Comparison of ENCODE assay signal across 16 cellular contexts in genomic region chr3:154552338-154552737, GRCh38.
DNase-seq lines count a peak whose midpoint lies in the region; ATAC-seq and TF ChIP-seq lines count a peak whose summit lies in the region.
"Had no signal": no experiment of that assay in that cellular context is flagged by ENCODE, and none has a peak within 500 bp of the region (broad histone marks: within the 10 kb centered on the region; RNA-seq: fewer than 3 reads in every experiment).

No MANE protein-coding gene starts in this region.

- BruUV-seq in HCT116 (replicated peaks; lab: Mats Ljungman, UMichigan) (no TSS peak), PC-9 (replicated peaks; lab: Mats Ljungman, UMichigan) (no TSS peak)

- H3K36me3 ChIP-seq in DOHH2 (ENCODE audit: control insufficient read depth, low read length) (no peaks in the 10 kb centered on the region), HCT116 (ENCODE audit: control insufficient read depth in 1 of 2, insufficient read depth in 2 of 2, low read length in 2 of 2) (no peaks in the 10 kb centered on the region), OCI-LY3 (replicated peaks; ENCODE audit: low read depth, low read length) (no peaks in the 10 kb centered on the region), transverse colon (no peaks in the 10 kb centered on the region), PC-9 (ENCODE audit: low read depth) (no peaks in the 10 kb centered on the region)
- H3K36me3 ChIP-seq: BLaER1, SJSA1 had no signal

- no peak for TF ChIP-seq EP300 in transverse colon (IDR thresholded peaks at IDR 0.05; ENCODE audit: low read depth)

- H3K4me3 ChIP-seq in DOHH2 (ENCODE audit: low read length) (no peak overlapping the region), HCT116 (replicated peaks in 1 of 2; ENCODE audit: low read depth in 1 of 2, low read length in 2 of 2) (no peak overlapping the region), OCI-LY3 (ENCODE audit: low read length) (no peak overlapping the region), transverse colon (no peak overlapping the region), PC-9 (no peak overlapping the region)
- H3K4me3 ChIP-seq: BLaER1, SJSA1 had no signal

- H3K4me2 ChIP-seq in DOHH2 (ENCODE audit: low read length): no peak overlapping the region
- no peak overlapping the region for H3K4me2 ChIP-seq in HCT116 (ENCODE audit: low read length)
- H3K4me2 ChIP-seq in OCI-LY3 (ENCODE audit: low read length): no peak overlapping the region
- H3K4me2 ChIP-seq in PC-9: no peak overlapping the region
- H3K4me2 ChIP-seq: BLaER1 had no signal

- POLR2A ChIA-PET in HCT116 (lab: Charles Lee) (no interaction called here), PC-9 (lab: Charles Lee; ENCODE audit: unreplicated experiment) (no interaction called here)

- 19 to 50% methylated on average over 1 of the region's 1 CpG for WGBS in transverse colon (ENCODE audit: low coverage in 1 of 2), 2 donors

- peak; percentile 83 for ATAC-seq in HCT116
- ATAC-seq in foreskin keratinocyte: no peak
- no peak for ATAC-seq in HG03432 (IDR thresholded peaks at IDR 0.05; ENCODE audit: unreplicated experiment)
- ATAC-seq: activated naive CD4-positive, alpha-beta T cell treated with anti-CD3 and anti-CD28 coated beads, Interleukin-2, amount 50 U/mL, for 72 hours had no signal

- TF ChIP-seq CTCF in DOHH2 (IDR thresholded peaks at IDR 0.05; ENCODE audit: low read depth, low read length, poor library complexity, severe bottlenecking) (peak; percentile 53), HCT116 (IDR thresholded peaks at IDR 0.05 in 2 of 3, conservative IDR thresholded peaks at IDR 0.05 in 1 of 3; ENCODE audit: borderline replicate concordance in 1 of 3, insufficient read depth in 1 of 3, low read depth in 2 of 3, low read length in 2 of 3) (peak; percentile 41 to 83 (median 47); a peak in 5 of 6 replicates), OCI-LY3 (IDR thresholded peaks at IDR 0.05; ENCODE audit: low read depth, low read length) (peak; percentile 76), foreskin keratinocyte (conservative IDR thresholded peaks at IDR 0.05) (peak; percentile 51), transverse colon (IDR thresholded peaks at IDR 0.05) (no peak), PC-9 (conservative IDR thresholded peaks at IDR 0.05) (no peak)

- H3K9me2 ChIP-seq in DOHH2 (replicated peaks; ENCODE audit: control insufficient read depth, low read length): no peaks in the 10 kb centered on the region
- no peaks in the 10 kb centered on the region for H3K9me2 ChIP-seq in HCT116 (ENCODE audit: insufficient read depth)
- H3K9me2 ChIP-seq in PC-9 (ENCODE audit: insufficient read depth): no peaks in the 10 kb centered on the region

- CTCF ChIA-PET in HCT116 (lab: Charles Lee) (no interaction called here), PC-9 (lab: Charles Lee) (no interaction called here)

- RAD21 ChIA-PET in HCT116 (lab: Charles Lee; ENCODE audit: low non-redundant PET in 1 of 2, low total read pairs in 2 of 2, uncharacterized antibody in 2 of 2, unreplicated experiment in 2 of 2): no interaction called here

- no peaks in the 10 kb centered on the region for H3K79me2 ChIP-seq in DOHH2 (ENCODE audit: control insufficient read depth, low read length)
- H3K79me2 ChIP-seq in HCT116 (ENCODE audit: insufficient read depth, low read length): no peaks in the 10 kb centered on the region
- H3K79me2 ChIP-seq in OCI-LY3 (ENCODE audit: low read length): no peaks in the 10 kb centered on the region
- H3K79me2 ChIP-seq in PC-9 (ENCODE audit: low read depth): no peaks in the 10 kb centered on the region

- no peaks in the 10 kb centered on the region for H3F3A ChIP-seq in DOHH2 (ENCODE audit: control insufficient read depth, insufficient read depth)
- no peaks in the 10 kb centered on the region for H3F3A ChIP-seq in PC-9 (ENCODE audit: insufficient read depth, low read depth)

- H3K27me3 ChIP-seq in DOHH2 (ENCODE audit: control insufficient read depth, low read length) (no peaks in the 10 kb centered on the region), HCT116 (ENCODE audit: insufficient read depth, low read length) (no peaks in the 10 kb centered on the region), OCI-LY3 (ENCODE audit: low read depth, low read length) (no peaks in the 10 kb centered on the region), foreskin keratinocyte (no peaks in the 10 kb centered on the region), transverse colon (no peaks in the 10 kb centered on the region), PC-9 (ENCODE audit: insufficient read depth, low read depth) (no peaks in the 10 kb centered on the region)
- H3K27me3 ChIP-seq: BLaER1 had no signal

- H3K9me3 ChIP-seq in DOHH2 (ENCODE audit: control insufficient read depth, insufficient read depth, low read length) (no peaks in the 10 kb centered on the region), HCT116 (ENCODE audit: control insufficient read depth in 1 of 2, insufficient read depth in 1 of 2, low read depth in 1 of 2, low read length in 2 of 2) (no peaks in the 10 kb centered on the region), OCI-LY3 (ENCODE audit: insufficient read depth, low read length) (no peaks in the 10 kb centered on the region), transverse colon (no peaks in the 10 kb centered on the region), PC-9 (ENCODE audit: insufficient read depth, low read depth) (no peaks in the 10 kb centered on the region; the same call in 1 of the 2 replicates)
- H3K9me3 ChIP-seq: BLaER1, SJSA1 had no signal

- in situ Hi-C loops in transverse colon (cut with MboI; ENCODE audit: low pct_ligation_motif_present in 1 of 4, low pct_unique_long_range_greater_than_20kb in 1 of 4, low sequenced_read_pairs in 3 of 4): no loop called here

- H3K4me1 ChIP-seq in DOHH2 (ENCODE audit: control insufficient read depth, low read length): no peaks in the 10 kb centered on the region
- H3K4me1 ChIP-seq in HCT116 (ENCODE audit: control insufficient read depth in 1 of 2, insufficient read depth in 2 of 2, low read length in 2 of 2): no peaks in the 10 kb centered on the region
- peaks cover 4% of the 10 kb centered on the region; the same call in 1 of the 2 replicates for H3K4me1 ChIP-seq in OCI-LY3 (ENCODE audit: low read length)
- H3K4me1 ChIP-seq in foreskin keratinocyte: no peaks in the 10 kb centered on the region
- no peaks in the 10 kb centered on the region for H3K4me1 ChIP-seq in transverse colon
- H3K4me1 ChIP-seq in PC-9 (replicated peaks; ENCODE audit: insufficient read depth): no peaks in the 10 kb centered on the region
- H3K4me1 ChIP-seq: BLaER1, SJSA1 had no signal

- H4K20me1 ChIP-seq in DOHH2 (ENCODE audit: control insufficient read depth, insufficient read depth, low read depth, low read length) (no peaks in the 10 kb centered on the region), HCT116 (ENCODE audit: insufficient read depth) (no peaks in the 10 kb centered on the region), OCI-LY3 (ENCODE audit: insufficient read depth, low read length) (no peaks in the 10 kb centered on the region), PC-9 (ENCODE audit: insufficient read depth) (no peaks in the 10 kb centered on the region)
- H4K20me1 ChIP-seq: BLaER1 had no signal

- peak; percentile 50 for TF ChIP-seq RAD21 in HCT116 (IDR thresholded peaks at IDR 0.05; ENCODE audit: low read depth)

- intact Hi-C loops in HCT116 (cut with micrococcal nuclease) (no loop called here), transverse colon (cut with DNase I; ENCODE audit: low total_unique reads) (no loop called here), PC-9 (cut with micrococcal nuclease; ENCODE audit: unreplicated experiment) (no loop called here)

- H3K9ac ChIP-seq in HCT116 (ENCODE audit: low read length) (no peak overlapping the region), OCI-LY3 (ENCODE audit: low read length) (no peak overlapping the region)
- H3K9ac ChIP-seq: BLaER1 had no signal

- H2AFZ ChIP-seq in HCT116 (ENCODE audit: low read depth, low read length, poor library complexity, severe bottlenecking) (no peak overlapping the region), OCI-LY3 (ENCODE audit: low read depth, low read length) (no peak overlapping the region), PC-9 (no peak overlapping the region)

- no peak for TF ChIP-seq POLR2A in HCT116 (IDR thresholded peaks at IDR 0.05; ENCODE audit: borderline replicate concordance, extremely low read depth, insufficient read depth, insufficient read length)
- no peak for TF ChIP-seq POLR2A in transverse colon (IDR thresholded peaks at IDR 0.05)

- DNase-seq in HCT116 (ENCODE audit: low read depth, low spot score) (peak; percentile 18), foreskin keratinocyte (no peak), transverse colon (no peak), NCI-H146 treated with DMSO at 0.1 percent for 48 hours (lab: John Stamatoyannopoulos, UW; ENCODE audit: unreplicated experiment) (no peak), PC-9 (no peak)
- DNase-seq: activated CD4-positive, CD25-positive, alpha-beta regulatory T cell; caudate nucleus; GF-D8; NCI-H1436 treated with DMSO at 0.1 percent for 48 hours; stimulated activated naive CD4-positive, alpha-beta T cell treated with Interleukin-2 at 50 U/mL for 16 hours had no signal

- H3K27ac ChIP-seq in DOHH2 (ENCODE audit: low read depth, low read length) (no peak overlapping the region), HCT116 (ENCODE audit: low read depth, low read length) (no peak overlapping the region), OCI-LY3 (ENCODE audit: low read length) (no peak overlapping the region), foreskin keratinocyte (no peak overlapping the region), transverse colon (no peak overlapping the region), PC-9 (no peak overlapping the region)
- H3K27ac ChIP-seq: BLaER1, SJSA1 had no signal

TF ChIP-seq in HCT116, 20 proteins besides CTCF, POLR2A, EP300 and RAD21 (continues in another document):
- TF ChIP-seq ZNF274 (IDR thresholded peaks at IDR 0.05; ENCODE audit: low read depth, low read length) (no peak), YY1 (IDR thresholded peaks at IDR 0.05; ENCODE audit: extremely low read depth, insufficient replicate concordance, low read depth, low read length) (no peak), SRF (IDR thresholded peaks at IDR 0.05; ENCODE audit: low read depth) (no peak), TCF7L2 (IDR thresholded peaks at IDR 0.05; ENCODE audit: borderline replicate concordance, extremely low read depth, insufficient read depth, insufficient read length) (no peak), CBX3 (IDR thresholded peaks at IDR 0.05; ENCODE audit: low read depth) (no peak), ELF1 (IDR thresholded peaks at IDR 0.05; ENCODE audit: borderline replicate concordance, low read depth) (no peak), SP1 (IDR thresholded peaks at IDR 0.05; ENCODE audit: low read depth) (no peak), EGR1 (IDR thresholded peaks at IDR 0.05; ENCODE audit: low read depth) (no peak)

Comparison
In these comparisons a context has a peak if more than half of its experiments do, and no peak if none do; other contexts are left out.
1. CTCF ChIP-seq: peak in DOHH2 (single experiment), HCT116 (3 of 3), OCI-LY3 (single experiment) and foreskin keratinocyte (single experiment); none in transverse colon (0 of 5) and PC-9 (single experiment).